In the genomic region with DNA sequence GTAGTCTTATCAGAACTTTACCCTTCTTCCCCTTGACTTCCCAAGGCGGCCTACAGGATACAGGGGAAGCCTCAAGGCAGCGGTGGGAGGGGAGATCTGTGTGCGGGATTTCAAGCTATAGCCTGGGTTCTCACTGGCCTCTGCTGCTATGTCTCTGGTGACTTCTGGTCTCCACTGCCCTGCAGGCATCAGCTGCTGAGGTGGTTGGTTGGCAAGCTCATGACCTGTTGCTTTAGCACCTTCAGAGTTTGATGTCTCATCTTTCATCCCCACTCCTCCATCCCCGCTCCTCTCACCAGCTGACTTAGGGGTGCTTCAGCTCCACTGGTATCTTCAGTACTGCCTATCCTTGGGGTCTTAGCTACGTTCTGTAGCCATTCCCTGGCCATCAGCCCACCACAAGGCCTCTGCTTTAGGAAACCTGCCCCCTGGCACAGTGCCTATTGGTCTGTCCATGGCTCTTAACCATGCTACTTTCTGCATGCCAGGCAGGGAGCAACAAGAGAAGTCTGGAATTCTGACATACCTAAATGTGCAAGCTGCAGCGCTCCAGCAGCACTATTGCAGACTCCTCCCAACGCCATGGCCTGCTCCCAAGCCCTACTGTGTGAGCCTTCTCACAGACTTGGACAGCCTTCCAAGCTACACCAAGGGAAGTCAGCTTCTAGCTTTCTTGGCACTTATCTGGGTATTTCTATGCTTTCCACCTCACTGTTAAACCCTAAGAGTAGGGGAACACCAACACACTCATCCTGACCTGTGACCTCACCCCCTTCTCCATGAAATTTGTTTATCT, we compare ENCODE assay signal across 1 cellular context.
TF ChIP-seq lines count a peak whose summit lies in the region.

No MANE protein-coding gene starts in this region.

TF ChIP-seq in H1, 55 proteins besides CTCF, POLR2A, EP300 and RAD21:
- TF ChIP-seq, protein P1, sequence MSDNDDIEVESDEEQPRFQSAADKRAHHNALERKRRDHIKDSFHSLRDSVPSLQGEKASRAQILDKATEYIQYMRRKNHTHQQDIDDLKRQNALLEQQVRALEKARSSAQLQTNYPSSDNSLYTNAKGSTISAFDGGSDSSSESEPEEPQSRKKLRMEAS (IDR thresholded peaks at IDR 0.05): no peak
- TF ChIP-seq CBX8 (IDR thresholded peaks at IDR 0.05; ENCODE audit: borderline replicate concordance, low read depth, low read length) (no peak), TCF12 (IDR thresholded peaks at IDR 0.05; ENCODE audit: low read depth, low read length) (no peak), JUND (IDR thresholded peaks at IDR 0.05; ENCODE audit: low read length) (no peak)
TF ChIP-seq in H1: peak in this region for 0.
